8 cellular contexts compared by ENCODE assay signal in genomic region chr3:62318365-62318751, GRCh38. TPM values are rescaled to one million over a fixed set of nuclear protein-coding genes. Genes with fewer than 3 reads are reported as not detected.
DNase-seq lines count a peak whose midpoint lies in the region; ATAC-seq lines count a peak whose summit lies in the region.

No MANE protein-coding gene starts in this region.

- H2BK5ac ChIP-seq in trophoblast cell (ENCODE audit: low read depth, low read length, poor library complexity): no peak overlapping the region

- no peaks in the 10 kb centered on the region for H3K79me2 ChIP-seq in trophoblast cell (ENCODE audit: control insufficient read depth, insufficient read depth, low read length, poor library complexity)

- H3K18ac ChIP-seq in trophoblast cell (ENCODE audit: low read length): no peak overlapping the region

- peak overlapping the region; percentile 90 for H4K8ac ChIP-seq in trophoblast cell (ENCODE audit: low read depth, low read length)

- peaks cover 2% of the 10 kb centered on the region for H3K79me1 ChIP-seq in trophoblast cell (ENCODE audit: low read length)

- H2BK12ac ChIP-seq in trophoblast cell (ENCODE audit: low read length): no peak overlapping the region

- no peak overlapping the region for H3K23ac ChIP-seq in trophoblast cell (ENCODE audit: low read length)

- peak overlapping the region; percentile 44 for H4K12ac ChIP-seq in trophoblast cell (ENCODE audit: low read depth, low read length)

- peak overlapping the region; percentile 32 for H3K27ac ChIP-seq in epithelial cell of prostate
- no peak overlapping the region for H3K27ac ChIP-seq in trophoblast cell (ENCODE audit: low read depth, low read length)

- H2BK120ac ChIP-seq in trophoblast cell (ENCODE audit: insufficient read depth, low read length, poor library complexity): no peak overlapping the region

- H3K27me3 ChIP-seq in NT2/D1 (ENCODE audit: insufficient read depth, insufficient read length): no peaks in the 10 kb centered on the region
- H3K27me3 ChIP-seq in trophoblast cell (ENCODE audit: insufficient read depth, low read length): no peaks in the 10 kb centered on the region

- no peak overlapping the region for H3K4ac ChIP-seq in trophoblast cell (ENCODE audit: low read depth, low read length)

- DNase-seq in NT2/D1 (ENCODE audit: low read depth, low spot score) (no peak), epithelial cell of prostate (ENCODE audit: low read depth, low spot score) (no peak), trophoblast cell (peak in 1 of 2 donors; percentile 74), DMS114 treated with DMSO at 0.1 percent for 48 hours (lab: John Stamatoyannopoulos, UW; ENCODE audit: unreplicated experiment) (no peak), NCI-H2029 (lab: John Stamatoyannopoulos, UW) (no peak)
- DNase-seq in activated CD4-positive, alpha-beta T cell treated with anti-CD3 and anti-CD28 coated beads, Interleukin-2, amount 50 U/mL, for 48 hours: no peak

- H4K91ac ChIP-seq in trophoblast cell (ENCODE audit: low read depth, low read length): no peak overlapping the region

- H3K36me3 ChIP-seq in NT2/D1 (ENCODE audit: insufficient read depth, insufficient read length, low read length): peaks cover 25% of the 10 kb centered on the region
- no peaks in the 10 kb centered on the region for H3K36me3 ChIP-seq in trophoblast cell (ENCODE audit: control insufficient read depth in 1 of 2, insufficient read depth in 2 of 2, low read length in 2 of 2)

- H2AFZ ChIP-seq in trophoblast cell (ENCODE audit: insufficient read depth, low read length, poor library complexity): peak overlapping the region; percentile 91

- ATAC-seq in HG03135 (IDR thresholded peaks at IDR 0.05; ENCODE audit: unreplicated experiment): no peak

- no peak overlapping the region for H2AK5ac ChIP-seq in trophoblast cell (ENCODE audit: low read length)

- no peaks in the 10 kb centered on the region for H3K4me1 ChIP-seq in NT2/D1 (ENCODE audit: insufficient read depth, insufficient read length)
- H3K4me1 ChIP-seq in trophoblast cell (ENCODE audit: control insufficient read depth in 1 of 2, insufficient read depth in 2 of 2, low read length in 2 of 2): peaks cover 0 to 4% of the 10 kb centered on the region in 2 experiments

- peak overlapping the region; percentile 87 for H3K4me2 ChIP-seq in trophoblast cell (ENCODE audit: low read length)

- no peak overlapping the region for H3K14ac ChIP-seq in trophoblast cell (ENCODE audit: low read length)

- H3K9ac ChIP-seq in NT2/D1 (ENCODE audit: insufficient read length, low read depth) (peak overlapping the region; percentile 79), trophoblast cell (ENCODE audit: low read length) (peak overlapping the region; percentile 8)

- peaks cover 24% of the 10 kb centered on the region for H3K9me3 ChIP-seq in NT2/D1 (ENCODE audit: insufficient read depth, low read length)
- no peaks in the 10 kb centered on the region for H3K9me3 ChIP-seq in trophoblast cell (ENCODE audit: insufficient read depth, low read depth, low read length)

- WGBS in trophoblast cell (ENCODE audit: extremely low coverage, insufficient coverage, insufficient read length): no CpG with 5 or more reads among the region's 12 CpGs

- H3K4me3 ChIP-seq in GM08714 (ENCODE audit: low read length): peak overlapping the region; percentile 60; the same call in 1 of the 2 replicates
- H3K4me3 ChIP-seq in NT2/D1 (ENCODE audit: insufficient read length, low read depth): peak overlapping the region; percentile 68
- H3K4me3 ChIP-seq in trophoblast cell (ENCODE audit: low read depth, low read length): peak overlapping the region; percentile 76

RNA-seq across cellular contexts. Expression of gene FEZF2, which starts 55.0 kb away (rescaled TPM):
- polyA plus RNA-seq in trophoblast cell (2013): 0.04 and 0.06 TPM in 2 replicates
